13 cellular contexts compared by ENCODE assay signal in genomic region chr14:67428501-67429031, GRCh38. TPM values are rescaled to one million over a fixed set of nuclear protein-coding genes. Genes with fewer than 3 reads are reported as not detected.
DNase-seq lines count a peak whose midpoint lies in the region; TF ChIP-seq lines count a peak whose summit lies in the region.
"Had no signal": no experiment of that assay in that cellular context is flagged by ENCODE, and none has a peak within 500 bp of the region (broad histone marks: within the 10 kb centered on the region; RNA-seq: fewer than 3 reads in every experiment).

No MANE protein-coding gene starts in this region.

- no peak overlapping the region for H3K4ac ChIP-seq in mesenchymal stem cell (ENCODE audit: low read depth in 1 of 2, low read length in 2 of 2)

- no peak overlapping the region for H3K27ac ChIP-seq in mesenchymal stem cell (ENCODE audit: low read length, poor library complexity, severe bottlenecking)
- H3K27ac ChIP-seq: prostate gland had no signal

- no peak overlapping the region for H3K14ac ChIP-seq in mesenchymal stem cell (ENCODE audit: low read length in 2 of 2)

- DNase-seq in AG20443 (ENCODE audit: low spot score) (peak; percentile 73), LoVo (ENCODE audit: low spot score) (peak; percentile 53), cardiac fibroblast (ENCODE audit: low read depth in 2 of 2) (peak; percentile 62 to 83), mesenchymal stem cell (peak; percentile 57), DMS114 treated with DMSO at 0.1 percent for 48 hours (lab: John Stamatoyannopoulos, UW; ENCODE audit: unreplicated experiment) (no peak), cerebellum (ENCODE audit: low spot score) (no peak), NCI-H146 treated with DMSO at 0.1 percent for 48 hours (lab: John Stamatoyannopoulos, UW; ENCODE audit: unreplicated experiment) (no peak), NCI-H2171 treated with DMSO at 0.1 percent for 48 hours (lab: John Stamatoyannopoulos, UW) (no peak)
- DNase-seq: activated CD4-positive, alpha-beta T cell treated with anti-CD3 and anti-CD28 coated beads for 48 hours; activated naive CD4-positive, alpha-beta T cell treated with anti-CD3 and anti-CD28 coated beads, Interleukin-2, amount 10 ng/mL, durations not matched to agents 7 days and 5 days; left cardiac atrium; NCI-H2081 treated with DMSO at 0.1 percent for 48 hours had no signal

- H3K23ac ChIP-seq in mesenchymal stem cell (ENCODE audit: low read length in 2 of 2) = no peak overlapping the region

- no peak overlapping the region for H3K9ac ChIP-seq in mesenchymal stem cell (ENCODE audit: low read length)

- no peak overlapping the region for H2BK12ac ChIP-seq in mesenchymal stem cell (ENCODE audit: low read length in 2 of 2)

- H3K79me1 ChIP-seq in mesenchymal stem cell (replicated peaks; ENCODE audit: low read length, poor library complexity, severe bottlenecking) = no peaks in the 10 kb centered on the region

- no peak for TF ChIP-seq CTCF in cardiac fibroblast (IDR thresholded peaks at IDR 0.05; ENCODE audit: low read depth, low read length)

- no peak overlapping the region for H2BK15ac ChIP-seq in mesenchymal stem cell (ENCODE audit: low read depth, poor library complexity, severe bottlenecking)

- no peak overlapping the region for H3K4me2 ChIP-seq in mesenchymal stem cell (ENCODE audit: low read length, poor library complexity, severe bottlenecking)

- H3K4me1 ChIP-seq in mesenchymal stem cell (ENCODE audit: control insufficient read depth, insufficient read depth, low read depth, low read length) = peaks cover 10% of the 10 kb centered on the region
- H3K4me1 ChIP-seq: prostate gland had no signal

- H2AFZ ChIP-seq in mesenchymal stem cell (ENCODE audit: low read depth, low read length) = no peak overlapping the region

- H3K27me3 ChIP-seq in mesenchymal stem cell (ENCODE audit: control insufficient read depth in 1 of 2, insufficient read depth in 1 of 2, low read length in 2 of 2) = peaks cover 3 to 36% of the 10 kb centered on the region in 2 experiments

- H2AK5ac ChIP-seq in mesenchymal stem cell (ENCODE audit: low read length, severe bottlenecking) = no peak overlapping the region

- H3K18ac ChIP-seq in mesenchymal stem cell (ENCODE audit: low read depth in 1 of 2, low read length in 2 of 2) = no peak overlapping the region

- no peaks in the 10 kb centered on the region for H3K9me3 ChIP-seq in mesenchymal stem cell (ENCODE audit: control insufficient read depth, low read length)
- H3K9me3 ChIP-seq: prostate gland had no signal

- H3K4me3 ChIP-seq in cardiac fibroblast (replicated peaks in 1 of 2; ENCODE audit: low read depth in 2 of 2, low read length in 2 of 2) (no peak overlapping the region), mesenchymal stem cell (ENCODE audit: insufficient read depth in 1 of 2, low read depth in 1 of 2, low read length in 2 of 2) (no peak overlapping the region)
- H3K4me3 ChIP-seq: prostate gland had no signal

- no peaks in the 10 kb centered on the region for H3K36me3 ChIP-seq in mesenchymal stem cell (ENCODE audit: control insufficient read depth in 1 of 2, insufficient read depth in 2 of 2, low read depth in 1 of 2, low read length in 2 of 2)
- H3K36me3 ChIP-seq: prostate gland had no signal

- 65% methylated on average over 6 of the region's 7 CpGs for WGBS in mesenchymal stem cell

- no peak overlapping the region for H2BK120ac ChIP-seq in mesenchymal stem cell (ENCODE audit: low read depth, low read length)

- H4K8ac ChIP-seq in mesenchymal stem cell (ENCODE audit: low read length) = no peak overlapping the region

- H4K91ac ChIP-seq in mesenchymal stem cell (ENCODE audit: low read length) = no peak overlapping the region

- no peak overlapping the region for H2BK5ac ChIP-seq in mesenchymal stem cell (ENCODE audit: low read depth, low read length, poor library complexity, severe bottlenecking)

RNA-seq across cellular contexts. Expression of gene PLEK2, which starts 16.6 kb away (rescaled TPM):
- 1.3 TPM for polyA plus RNA-seq in mesenchymal stem cell (2013, experiment 1 of 2)
- polyA plus RNA-seq in mesenchymal stem cell (2013, experiment 2 of 2) = 1.3 TPM
- 0.64 TPM for total RNA-seq in cerebellum

RNA-seq across cellular contexts. Expression of gene TMEM229B, which starts 60.0 kb away (rescaled TPM):
- polyA plus RNA-seq in mesenchymal stem cell (2013, experiment 1 of 2) = 0.25 TPM
- 0.40 TPM for polyA plus RNA-seq in mesenchymal stem cell (2013, experiment 2 of 2)
- 16.0 TPM for total RNA-seq in cerebellum

Comparison
In these comparisons a context has a peak if more than half of its experiments do, and no peak if none do; other contexts are left out.
1. DNase-seq: peak in AG20443 (single experiment), LoVo (single experiment), cardiac fibroblast (2 of 2) and mesenchymal stem cell (single experiment); none in DMS114 treated with DMSO at 0.1 percent for 48 hours (single experiment), cerebellum (single experiment), NCI-H146 treated with DMSO at 0.1 percent for 48 hours (single experiment) and NCI-H2171 treated with DMSO at 0.1 percent for 48 hours (single experiment).